24 cellular contexts compared by ENCODE assay signal in genomic region chr16:21628772-21629171, GRCh38. TPM values are rescaled to one million over a fixed set of nuclear protein-coding genes. Genes with fewer than 3 reads are reported as not detected.
A peak's percentile ranks its signal among the peaks of the same experiment; 100 is the strongest.
DNase-seq lines count a peak whose midpoint lies in the region; TF ChIP-seq lines count a peak whose summit lies in the region.
"Had no signal": no experiment of that assay in that cellular context is flagged by ENCODE, and none has a peak within 500 bp of the region (broad histone marks: within the 10 kb centered on the region; RNA-seq: fewer than 3 reads in every experiment).

No MANE protein-coding gene starts in this region.

- H3K27me3 Mint-ChIP-seq in Calu3 (ENCODE audit: unreplicated experiment) (no peaks in the 10 kb centered on the region), nephron progenitor cell (ENCODE audit: low read depth, poor library complexity) (no peaks in the 10 kb centered on the region)
- H3K27me3 Mint-ChIP-seq: activated CD4-positive, alpha-beta memory T cell treated with anti-CD3 and anti-CD28 coated beads for 36 hours; activated naive CD8-positive, alpha-beta T cell treated with anti-CD3 and anti-CD28 coated beads, Interleukin-2, amount 50 U/mL, for 24 hours; CD8-positive, alpha-beta memory T cell had no signal

- peaks cover 39% of the 10 kb centered on the region for H3K4me1 ChIP-seq in osteoblast (ENCODE audit: insufficient read depth, low read length)
- H3K4me1 ChIP-seq: breast epithelium had no signal

- intact Hi-C loops in Calu3 (cut with micrococcal nuclease; ENCODE audit: unreplicated experiment), result no loop called here

- no peaks in the 10 kb centered on the region for H3K9me3 ChIP-seq in osteoblast (ENCODE audit: low read depth, low read length)
- H3K9me3 ChIP-seq: breast epithelium, mucosa of descending colon, psoas muscle, thyroid gland had no signal

- H4K20me1 ChIP-seq in osteoblast (ENCODE audit: insufficient read depth, low read length), result no peaks in the 10 kb centered on the region

- no peaks in the 10 kb centered on the region for H3K27me3 ChIP-seq in osteoblast (ENCODE audit: insufficient read depth, low read length)
- H3K27me3 ChIP-seq: breast epithelium, thyroid gland had no signal

- no peak for DNase-seq in Calu3
- peak; percentile 86 for DNase-seq in M059J (ENCODE audit: low read depth)
- DNase-seq in epithelial cell of prostate (ENCODE audit: low read depth, low spot score), result no peak
- DNase-seq in osteoblast (ENCODE audit: insufficient read length, low spot score, missing footprints), result no peak
- no peak for DNase-seq in NCI-H510A (lab: John Stamatoyannopoulos, UW)
- no peak for DNase-seq in NCI-H1417 treated with DMSO at 0.1 percent for 48 hours (lab: John Stamatoyannopoulos, UW)
- no peak for DNase-seq in activated effector memory CD4-positive, alpha-beta T cell treated with Interleukin-2 at 50 U/mL for 16 hours
- DNase-seq in nephron progenitor cell, result no peak
- DNase-seq: activated CD4-positive, alpha-beta memory T cell treated with anti-CD3 and anti-CD28 coated beads for 36 hours; activated naive CD8-positive, alpha-beta T cell treated with anti-CD3 and anti-CD28 coated beads, Interleukin-2, amount 50 U/mL, for 24 hours; CD8-positive, alpha-beta memory T cell; mucosa of descending colon; NCI-H1436 treated with DMSO at 0.1 percent for 48 hours; NCI-H2171 treated with DMSO at 0.1 percent for 48 hours; NCI-H526 treated with DMSO at 0.1 percent for 48 hours; psoas muscle; stimulated activated CD4-positive, alpha-beta T cell treated with anti-CD3 and anti-CD28 coated beads, Interleukin-2, amount 100 ng/mL, for 48 hours; stimulated activated naive CD4-positive, alpha-beta T cell; T1000; thyroid gland had no signal

- H3K27ac ChIP-seq in epithelial cell of prostate (peak overlapping the region; percentile 8), osteoblast (ENCODE audit: low read depth, low read length) (peak overlapping the region; percentile 92)
- H3K27ac ChIP-seq: breast epithelium, coronary artery, psoas muscle, thyroid gland had no signal

- CTCF ChIA-PET in Calu3 (lab: Charles Lee), result no interaction called here

- H3K36me3 Mint-ChIP-seq in Calu3 (ENCODE audit: insufficient read depth, unreplicated experiment), result peaks cover 49% of the 10 kb centered on the region
- H3K36me3 Mint-ChIP-seq in nephron progenitor cell (ENCODE audit: low read depth), result peaks cover 89% of the 10 kb centered on the region

- H3K9me3 Mint-ChIP-seq in Calu3 (ENCODE audit: low read depth, unreplicated experiment) (no peaks in the 10 kb centered on the region), nephron progenitor cell (peaks cover 32% of the 10 kb centered on the region)
- H3K9me3 Mint-ChIP-seq: activated CD4-positive, alpha-beta memory T cell treated with anti-CD3 and anti-CD28 coated beads for 36 hours; activated naive CD8-positive, alpha-beta T cell treated with anti-CD3 and anti-CD28 coated beads, Interleukin-2, amount 50 U/mL, for 24 hours; CD8-positive, alpha-beta memory T cell had no signal

- H3K4me3 Mint-ChIP-seq in Calu3 (ENCODE audit: low read depth, unreplicated experiment) (no peak overlapping the region), nephron progenitor cell (no peak overlapping the region)
- H3K4me3 Mint-ChIP-seq: activated CD4-positive, alpha-beta memory T cell treated with anti-CD3 and anti-CD28 coated beads for 36 hours; activated naive CD8-positive, alpha-beta T cell treated with anti-CD3 and anti-CD28 coated beads, Interleukin-2, amount 50 U/mL, for 24 hours; GM23338; neural crest cell had no signal

- TF ChIP-seq CTCF in Calu3 (IDR thresholded peaks at IDR 0.05; ENCODE audit: unreplicated experiment) (no peak), osteoblast (IDR thresholded peaks at IDR 0.05; ENCODE audit: extremely low read depth, low read depth, low read length) (no peak), nephron progenitor cell (IDR thresholded peaks at IDR 0.05) (no peak)

- peaks cover 74% of the 10 kb centered on the region for H3K4me1 Mint-ChIP-seq in Calu3 (ENCODE audit: low read depth, unreplicated experiment)
- H3K4me1 Mint-ChIP-seq in nephron progenitor cell, result peaks cover 15% of the 10 kb centered on the region

- no peak overlapping the region for H2AFZ ChIP-seq in osteoblast (ENCODE audit: low read length)
- H2AFZ ChIP-seq: GM23338 had no signal

- H3K27ac Mint-ChIP-seq in Calu3 (ENCODE audit: unreplicated experiment), result peak overlapping the region; percentile 27
- H3K27ac Mint-ChIP-seq in nephron progenitor cell, result no peak overlapping the region
- H3K27ac Mint-ChIP-seq: activated CD4-positive, alpha-beta memory T cell treated with anti-CD3 and anti-CD28 coated beads for 36 hours; activated naive CD8-positive, alpha-beta T cell treated with anti-CD3 and anti-CD28 coated beads, Interleukin-2, amount 50 U/mL, for 24 hours; GM23338 had no signal

- H3K4me2 ChIP-seq in osteoblast (ENCODE audit: insufficient read depth, low read length), result peak overlapping the region; percentile 61
- H3K4me2 ChIP-seq: GM23338 had no signal

- H3K36me3 ChIP-seq in osteoblast (ENCODE audit: insufficient read depth, low read length), result peaks cover 9% of the 10 kb centered on the region
- H3K36me3 ChIP-seq: breast epithelium had no signal

- no TSS peak for BruUV-seq in Calu3 (replicated peaks; lab: Mats Ljungman, UMichigan)

- H3K79me2 ChIP-seq in osteoblast (ENCODE audit: insufficient read depth, low read length), result peaks cover 36% of the 10 kb centered on the region

- H3K4me3 ChIP-seq in osteoblast (ENCODE audit: insufficient read depth, low read length), result peak overlapping the region; percentile 8
- H3K4me3 ChIP-seq: breast epithelium, coronary artery, GM23338, mucosa of descending colon, psoas muscle, thyroid gland had no signal

RNA-seq across cellular contexts. Expression of gene IGSF6, which starts 23.6 kb away (rescaled TPM):
- total RNA-seq in Calu3 (2022), result not detected in 2 replicates
- total RNA-seq in M059J (2014; rRNA removed; shearing (Covaris generic)), result not detected in 2 replicates
- total RNA-seq in osteoblast, result under 0.01 and 0.36 TPM in 2 replicates
- total RNA-seq: GM23338, neural crest cell had no signal

RNA-seq across cellular contexts. Expression of gene METTL9, which starts 29.4 kb away (rescaled TPM):
- total RNA-seq in Calu3 (2022) (86.5 and 109 TPM in 2 replicates), osteoblast (170 and 210 TPM in 2 replicates)
- 194 and 212 TPM in 2 replicates for total RNA-seq in M059J (2014; rRNA removed; shearing (Covaris generic))

RNA-seq across cellular contexts. Expression of gene OTOA, which starts 35.0 kb away (rescaled TPM):
- total RNA-seq in Calu3 (2022), result 0.40 TPM in 1 of 2 replicates, not detected in the other
- not detected in 2 replicates for total RNA-seq in M059J (2014; rRNA removed; shearing (Covaris generic))
- total RNA-seq in osteoblast, result under 0.01 TPM in 2 replicates
- total RNA-seq: activated CD4-positive, alpha-beta memory T cell treated with anti-CD3 and anti-CD28 coated beads for 36 hours had no signal
